Comparison of ENCODE assay signal across 8 cellular contexts in genomic region chr17:30291571-30292489, GRCh38. TPM values are rescaled to one million over a fixed set of nuclear protein-coding genes. Genes with fewer than 3 reads are reported as not detected.
A peak's percentile ranks its signal among the peaks of the same experiment; 100 is the strongest.
DNase-seq lines count a peak whose midpoint lies in the region; ATAC-seq and TF ChIP-seq lines count a peak whose summit lies in the region.

TSS of gene BLMH (minus strand) at chr17:30291944. CDS start at chr17:30291819, 125 bp downstream.

- peaks cover 6% of the 10 kb centered on the region for H3K36me3 Mint-ChIP-seq in endothelial cell (ENCODE audit: low read depth, unreplicated experiment)
- peaks cover 7% of the 10 kb centered on the region for H3K36me3 Mint-ChIP-seq in mesothelial cell of epicardium

- ATAC-seq in GM18909 (IDR thresholded peaks at IDR 0.05; ENCODE audit: poor library complexity, unreplicated experiment) = peak; percentile 78
- ATAC-seq in HG03196 (IDR thresholded peaks at IDR 0.05; ENCODE audit: unreplicated experiment) = peak; percentile 83

- no peaks in the 10 kb centered on the region for H3K27me3 Mint-ChIP-seq in endothelial cell (ENCODE audit: unreplicated experiment)
- H3K27me3 Mint-ChIP-seq in mesothelial cell of epicardium (ENCODE audit: low read depth) = peaks cover 2% of the 10 kb centered on the region

- H3K4me3 ChIP-seq in AG10803 (ENCODE audit: low read length) = peak within 1 kb of the TSS; percentile 85

- H3K27ac Mint-ChIP-seq in endothelial cell (ENCODE audit: unreplicated experiment) (peak within 1 kb of the TSS; percentile 94), mesothelial cell of epicardium (peak within 1 kb of the TSS; percentile 71)

- H3K4me3 Mint-ChIP-seq in endothelial cell (ENCODE audit: unreplicated experiment) (peak within 1 kb of the TSS; percentile 99), mesothelial cell of epicardium (peak within 1 kb of the TSS; percentile 89)

- TF ChIP-seq CTCF in AG10803 (conservative IDR thresholded peaks at IDR 0.05; ENCODE audit: low read length) (no peak), endothelial cell (IDR thresholded peaks at IDR 0.05; ENCODE audit: unreplicated experiment) (no peak), mesothelial cell of epicardium (IDR thresholded peaks at IDR 0.05; ENCODE audit: unreplicated experiment) (no peak)

- DNase-seq in AG10803 (ENCODE audit: low read depth) = peak; percentile 77
- peak; percentile 62 to 64 for DNase-seq in NOMO-1 (lab: John Stamatoyannopoulos, UW; ENCODE audit: unreplicated experiment in 2 of 2)
- peak; percentile 47 for DNase-seq in activated CD8-positive, alpha-beta memory T cell treated with anti-CD3 and anti-CD28 coated beads, Interleukin-2, amount 50 U/mL, for 24 hours (ENCODE audit: extremely low read depth)
- peak; percentile 83 for DNase-seq in endothelial cell (ENCODE audit: low spot score)
- DNase-seq in mesothelial cell of epicardium (ENCODE audit: low spot score in 2 of 2, unreplicated experiment in 2 of 2) = peak; percentile 43 to 68
- DNase-seq in stimulated activated CD8-positive, alpha-beta memory T cell treated with anti-CD3 and anti-CD28 coated beads, Interleukin-15, amount 100 ng/mL, for 4 hours (ENCODE audit: low read depth in 2 of 2) = peak; percentile 70 to 81

- H3K9me3 Mint-ChIP-seq in endothelial cell (ENCODE audit: unreplicated experiment) = no peaks in the 10 kb centered on the region
- H3K9me3 Mint-ChIP-seq in mesothelial cell of epicardium = no peaks in the 10 kb centered on the region

- H3K4me1 Mint-ChIP-seq in endothelial cell (ENCODE audit: unreplicated experiment) (peaks cover 12% of the 10 kb centered on the region), mesothelial cell of epicardium (peaks cover 12% of the 10 kb centered on the region)

RNA-seq across cellular contexts. Expression of gene BLMH, which starts in this region (rescaled TPM):
- total RNA-seq in endothelial cell (ENCODE audit: unreplicated experiment) = 150 TPM
- 44.7 to 47.9 TPM (median 46.4 TPM) in 3 replicates for total RNA-seq in mesothelial cell of epicardium

Comparison
In these comparisons a context has a peak if more than half of its experiments do, and no peak if none do; other contexts are left out.
1. Peak in every context shown above with its lines: DNase-seq, ATAC-seq and H3K4me3 ChIP-seq.